ENCODE assay signal across 15 cellular contexts in genomic region chr16:71754108-71754507, GRCh38.
"Had no signal": no experiment of that assay in that cellular context is flagged by ENCODE, and none has a peak within 500 bp of the region (broad histone marks: within the 10 kb centered on the region; RNA-seq: fewer than 3 reads in every experiment).

No MANE protein-coding gene starts in this region.

- H3K27me3 ChIP-seq: ascending aorta, foreskin keratinocyte, SJCRH30, suprapubic skin had no signal

- ATAC-seq: foreskin keratinocyte; left colon; naive thymus-derived CD8-positive, alpha-beta T cell; right cardiac atrium had no signal

- H3K4me1 ChIP-seq: ascending aorta, foreskin keratinocyte, SJCRH30, suprapubic skin had no signal

- H3K27ac ChIP-seq: ascending aorta, foreskin keratinocyte, SJCRH30, suprapubic skin had no signal

- H3K9me3 ChIP-seq: ascending aorta, SJCRH30, suprapubic skin had no signal

- H3K4me3 Mint-ChIP-seq: naive thymus-derived CD8-positive, alpha-beta T cell; T-helper 2 cell treated with Interferon-gamma antibody and Interleukin-4, amounts not matched to agents 5 μg/mL and 100 μg/mL, for 36 hours; type B pancreatic cell had no signal

- H3K27ac Mint-ChIP-seq: progenitor cell of endocrine pancreas, type B pancreatic cell had no signal

- H3K9me3 Mint-ChIP-seq: naive thymus-derived CD8-positive, alpha-beta T cell; T-helper 2 cell treated with Interferon-gamma antibody and Interleukin-4, amounts not matched to agents 5 μg/mL and 100 μg/mL, for 36 hours; type B pancreatic cell had no signal

- H3K27me3 Mint-ChIP-seq: naive thymus-derived CD8-positive, alpha-beta T cell; progenitor cell of endocrine pancreas; type B pancreatic cell had no signal

- DNase-seq: foreskin keratinocyte; head of caudate nucleus; left colon; naive thymus-derived CD8-positive, alpha-beta T cell; nucleus accumbens; right cardiac atrium; SJCRH30; small intestine; stimulated activated naive CD4-positive, alpha-beta T cell had no signal

- H3K4me3 ChIP-seq: ascending aorta, lung, SJCRH30, suprapubic skin had no signal
